ENCODE assay signal across 1 cellular context in the genomic region with DNA sequence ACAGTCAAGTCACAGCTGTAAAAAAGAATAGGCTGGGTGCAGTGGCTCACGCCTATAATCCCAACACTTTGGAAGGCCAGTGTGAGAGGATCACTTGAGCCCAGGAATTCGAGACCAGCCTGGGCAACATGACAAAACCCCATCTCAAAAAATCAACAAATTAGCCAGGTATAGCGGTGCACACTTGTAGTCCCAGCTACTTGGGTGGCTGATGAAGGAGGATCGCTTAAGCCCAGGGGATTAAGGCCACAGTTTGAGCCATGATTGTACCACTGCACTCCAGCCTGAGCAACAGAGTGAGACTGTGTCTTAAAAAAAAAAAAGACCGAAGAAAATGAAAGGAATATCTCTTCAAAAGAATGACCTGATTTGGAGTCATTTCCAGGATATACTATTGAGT.
TF ChIP-seq lines count a peak whose summit lies in the region.

No MANE protein-coding gene starts in this region.

TF ChIP-seq in HEK293T, 16 proteins besides CTCF, POLR2A, EP300 and RAD21 (continued from another document):
- no peak for TF ChIP-seq SP1 (IDR thresholded peaks at IDR 0.05)
- TF ChIP-seq PKNOX1 (IDR thresholded peaks at IDR 0.05) = no peak
- TF ChIP-seq CTBP1 (IDR thresholded peaks at IDR 0.05; ENCODE audit: borderline replicate concordance) = no peak
- TF ChIP-seq TARDBP (IDR thresholded peaks at IDR 0.05) = no peak
- TF ChIP-seq L3MBTL2 (conservative IDR thresholded peaks at IDR 0.05) = no peak
